ENCODE assay signal across 12 cellular contexts in the genomic region with DNA sequence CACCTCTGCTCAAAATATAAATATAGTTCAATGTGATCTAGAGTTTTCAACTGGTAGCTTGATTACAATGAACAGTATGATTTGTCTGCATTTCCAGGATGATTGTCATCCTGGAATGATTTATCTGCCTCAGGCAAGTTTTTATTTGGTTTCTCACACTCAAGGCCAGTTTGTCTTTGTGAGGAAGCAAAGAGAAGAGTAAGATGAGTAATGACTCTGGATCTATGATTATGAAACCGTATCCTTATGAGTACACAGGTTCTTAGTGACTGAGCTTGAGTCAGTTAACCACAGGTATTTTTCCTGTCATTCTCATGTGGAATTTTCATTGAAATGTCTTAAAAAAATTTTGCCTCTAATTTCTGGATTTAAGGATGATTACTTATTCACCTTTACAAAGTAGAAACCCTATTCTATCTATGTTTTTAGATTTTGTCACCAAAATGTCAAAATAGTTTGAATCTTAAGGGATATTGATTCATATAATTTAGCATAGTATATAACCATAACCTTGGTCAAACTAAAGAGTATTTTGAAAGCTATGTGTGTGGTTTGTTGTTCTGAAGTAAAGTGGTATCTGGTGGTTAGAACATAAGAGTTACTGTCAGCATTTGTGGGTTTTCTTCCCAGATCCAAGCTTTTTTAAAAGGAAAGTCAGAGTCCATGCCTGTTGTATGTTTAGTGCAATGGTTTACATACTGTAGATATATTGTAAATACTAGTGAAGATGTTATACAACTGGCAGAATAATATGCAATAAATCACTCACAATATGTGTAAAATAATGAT.
DNase-seq lines count a peak whose midpoint lies in the region; ATAC-seq, FAIRE-seq and TF ChIP-seq lines count a peak whose summit lies in the region.
"Had no signal": no experiment of that assay in that cellular context is flagged by ENCODE, and none has a peak within 500 bp of the region (broad histone marks: within the 10 kb centered on the region; RNA-seq: fewer than 3 reads in every experiment).

No MANE protein-coding gene starts in this region.

- no peak overlapping the region for H3K23ac ChIP-seq in neuronal stem cell (ENCODE audit: low read depth, low read length, poor library complexity)

- no peak overlapping the region for H2AFZ ChIP-seq in neuronal stem cell (ENCODE audit: low read length)

- H3K36me3 ChIP-seq in Peyer's patch (no peaks in the 10 kb centered on the region), neuronal stem cell (replicated peaks in 1 of 2; ENCODE audit: control insufficient read depth in 2 of 2, insufficient read depth in 2 of 2, low read length in 2 of 2) (no peaks in the 10 kb centered on the region)

- peaks cover 2% of the 10 kb centered on the region; the same call in 1 of the 2 replicates for H3K9me3 Mint-ChIP-seq in WTC11
- no peaks in the 10 kb centered on the region for H3K9me3 Mint-ChIP-seq in activated naive CD4-positive, alpha-beta T cell treated with anti-CD3 and anti-CD28 coated beads for 36 hours

- no peak overlapping the region for H2BK12ac ChIP-seq in neuronal stem cell (ENCODE audit: low read length)

- no peak overlapping the region for H4K91ac ChIP-seq in neuronal stem cell (ENCODE audit: low read depth, low read length, poor library complexity)

- H3K27ac Mint-ChIP-seq in WTC11, result peak overlapping the region; percentile 21; the same call in 1 of the 2 replicates
- no peak overlapping the region for H3K27ac Mint-ChIP-seq in activated naive CD4-positive, alpha-beta T cell treated with anti-CD3 and anti-CD28 coated beads for 36 hours
- H3K27ac Mint-ChIP-seq: stimulated activated effector memory CD8-positive, alpha-beta T cell treated with anti-CD3 and anti-CD28 coated beads, Interleukin-12 subunit alpha, Interleukin-12 subunit beta, amount 100 ng/mL, for 72 hours had no signal

- no peak overlapping the region for H2AK5ac ChIP-seq in neuronal stem cell (ENCODE audit: low read depth, low read length)

- no peak overlapping the region for H2BK15ac ChIP-seq in neuronal stem cell (ENCODE audit: low read length)

- H2BK5ac ChIP-seq in neuronal stem cell (ENCODE audit: low read length), result no peak overlapping the region

- POLR2A ChIA-PET in AG04450 (lab: Yijun Ruan, JAX) (interaction anchor here (0.7 kb wide), 1 partner anchor 146 kb away, joined by 3 read pairs; no protein-coding TSS in a partner anchor), WTC11 (lab: Charles Lee) (interaction anchor here (0.6 kb wide), 1 partner anchor 1665 kb away, joined by 4 read pairs; no protein-coding TSS in a partner anchor)

- no peak overlapping the region for H3K27ac ChIP-seq in AG04450 (ENCODE audit: low read depth, low read length)
- H3K27ac ChIP-seq in Peyer's patch, result no peak overlapping the region
- no peak overlapping the region for H3K27ac ChIP-seq in neuronal stem cell (replicated peaks; ENCODE audit: low read length)

- no peak overlapping the region for H3K14ac ChIP-seq in neuronal stem cell (ENCODE audit: low read length)

- peaks cover 26% of the 10 kb centered on the region for H3K4me1 Mint-ChIP-seq in WTC11
- no peaks in the 10 kb centered on the region for H3K4me1 Mint-ChIP-seq in activated naive CD4-positive, alpha-beta T cell treated with anti-CD3 and anti-CD28 coated beads for 36 hours (ENCODE audit: low read depth)
- H3K4me1 Mint-ChIP-seq: stimulated activated effector memory CD8-positive, alpha-beta T cell treated with anti-CD3 and anti-CD28 coated beads, Interleukin-12 subunit alpha, Interleukin-12 subunit beta, amount 100 ng/mL, for 72 hours had no signal

- H3K36me3 Mint-ChIP-seq in WTC11, result no peaks in the 10 kb centered on the region
- H3K36me3 Mint-ChIP-seq in activated naive CD4-positive, alpha-beta T cell treated with anti-CD3 and anti-CD28 coated beads for 36 hours (ENCODE audit: low read depth), result no peaks in the 10 kb centered on the region
- H3K36me3 Mint-ChIP-seq: stimulated activated effector memory CD8-positive, alpha-beta T cell treated with anti-CD3 and anti-CD28 coated beads, Interleukin-12 subunit alpha, Interleukin-12 subunit beta, amount 100 ng/mL, for 72 hours had no signal

- TF ChIP-seq CTCF in AG04450 (IDR thresholded peaks at IDR 0.05; ENCODE audit: low read depth, low read length) (no peak), WTC11 (IDR thresholded peaks at IDR 0.05) (no peak), Peyer's patch (IDR thresholded peaks at IDR 0.05) (no peak)

- DNase-seq in AG04450 (ENCODE audit: low read depth, low spot score) (peak; percentile 82), HT1080 (ENCODE audit: low read depth) (peak; percentile 99), WTC11 (ENCODE audit: low spot score) (no peak), Peyer's patch (no peak), NCI-H345 (lab: John Stamatoyannopoulos, UW) (no peak), neuronal stem cell (ENCODE audit: low spot score) (no peak)
- DNase-seq in activated naive CD4-positive, alpha-beta T cell treated with anti-CD3 and anti-CD28 coated beads for 36 hours, result no peak
- DNase-seq: activated CD8-positive, alpha-beta memory T cell treated with anti-CD3 and anti-CD28 coated beads for 24 hours; erythroblast; occipital lobe had no signal

- H4K8ac ChIP-seq in neuronal stem cell (ENCODE audit: low read depth, low read length), result no peak overlapping the region

- no peak overlapping the region for H3K4ac ChIP-seq in neuronal stem cell (ENCODE audit: low read length)

- no peak overlapping the region for H3K4me3 ChIP-seq in AG04450 (ENCODE audit: low read depth, low read length)
- H3K4me3 ChIP-seq in Peyer's patch, result no peak overlapping the region
- H3K4me3 ChIP-seq in neuronal stem cell (ENCODE audit: low read length in 2 of 2), result no peak overlapping the region

- no peak overlapping the region for H3K4me3 Mint-ChIP-seq in WTC11
- H3K4me3 Mint-ChIP-seq in activated naive CD4-positive, alpha-beta T cell treated with anti-CD3 and anti-CD28 coated beads for 36 hours, result no peak overlapping the region
- H3K4me3 Mint-ChIP-seq: stimulated activated effector memory CD8-positive, alpha-beta T cell treated with anti-CD3 and anti-CD28 coated beads, Interleukin-12 subunit alpha, Interleukin-12 subunit beta, amount 100 ng/mL, for 72 hours had no signal

- TF ChIP-seq POLR2A in Peyer's patch (IDR thresholded peaks at IDR 0.05), result no peak

- FAIRE-seq in islet of Langerhans (lab: Jason Lieb, UNC), result peak; percentile 30

- CTCF ChIA-PET in AG04450 (lab: Charles Lee), result interaction anchor here (1.0 to 1.6 kb wide), 3 partner anchors 16 to 764 kb away, joined by 3 to 5 read pairs (median 3); no protein-coding TSS in a partner anchor
- CTCF ChIA-PET in WTC11 (lab: Charles Lee), result no interaction called here
- CTCF ChIA-PET in activated naive CD4-positive, alpha-beta T cell treated with anti-CD3 and anti-CD28 coated beads for 36 hours (lab: Charles Lee), result no interaction called here

- H2BK120ac ChIP-seq in neuronal stem cell (ENCODE audit: low read depth, low read length), result no peak overlapping the region

- H3K27me3 Mint-ChIP-seq in WTC11 (ENCODE audit: low read depth), result no peaks in the 10 kb centered on the region
- no peaks in the 10 kb centered on the region for H3K27me3 Mint-ChIP-seq in activated naive CD4-positive, alpha-beta T cell treated with anti-CD3 and anti-CD28 coated beads for 36 hours (ENCODE audit: low read depth)

- intact Hi-C loops in activated naive CD4-positive, alpha-beta T cell treated with anti-CD3 and anti-CD28 coated beads for 36 hours (cut with micrococcal nuclease), result no loop called here

- no peaks in the 10 kb centered on the region for H3K4me1 ChIP-seq in Peyer's patch
- no peaks in the 10 kb centered on the region for H3K4me1 ChIP-seq in neuronal stem cell (ENCODE audit: control insufficient read depth in 2 of 2, insufficient read depth in 1 of 2, low read depth in 1 of 2, low read length in 2 of 2)

- no CpG with 5 or more reads among the region's 1 CpG for WGBS in neuronal stem cell (ENCODE audit: extremely low coverage in 2 of 2, insufficient read length in 2 of 2, insufficient replicate concordance in 1 of 2), 2 donors

- H3K27me3 ChIP-seq in AG04450 (ENCODE audit: control insufficient read depth, insufficient read depth, low read length) (no peaks in the 10 kb centered on the region), Peyer's patch (no peaks in the 10 kb centered on the region), neuronal stem cell (ENCODE audit: control insufficient read depth in 3 of 3, insufficient read depth in 3 of 3, low read depth in 1 of 3, low read length in 3 of 3) (no peaks in the 10 kb centered on the region)

- no peak overlapping the region for H3K4me2 ChIP-seq in neuronal stem cell (ENCODE audit: insufficient read depth, low read length, poor library complexity, severe bottlenecking)

- ATAC-seq in WTC11, result no peak
- ATAC-seq: stimulated activated effector memory CD8-positive, alpha-beta T cell treated with anti-CD3 and anti-CD28 coated beads, Interleukin-12 subunit alpha, Interleukin-12 subunit beta, amount 100 ng/mL, for 72 hours had no signal

- no peaks in the 10 kb centered on the region for H3K9me3 ChIP-seq in AG04450 (ENCODE audit: control insufficient read depth, insufficient read depth, low read length)
- H3K9me3 ChIP-seq in Peyer's patch, result no peaks in the 10 kb centered on the region
- H3K9me3 ChIP-seq in neuronal stem cell (replicated peaks in 1 of 2; ENCODE audit: control insufficient read depth in 2 of 2, insufficient read depth in 1 of 2, low read depth in 1 of 2, low read length in 2 of 2), result no peaks in the 10 kb centered on the region

- no peaks in the 10 kb centered on the region for H3K79me1 ChIP-seq in neuronal stem cell (ENCODE audit: low read depth, low read length)

- no peak overlapping the region for H3K18ac ChIP-seq in neuronal stem cell (ENCODE audit: low read length)

- H3K9ac ChIP-seq in neuronal stem cell (ENCODE audit: low read depth, low read length, poor library complexity), result no peak overlapping the region

TF ChIP-seq in WTC11, 78 proteins besides CTCF, POLR2A, EP300 and RAD21 (continues in another document):
- TF ChIP-seq GRHL2 (CRISPR knock-in tag; IDR thresholded peaks at IDR 0.05; ENCODE audit: insufficient replicate concordance, severe bottlenecking) (no peak), KAT7 (CRISPR knock-in tag; IDR thresholded peaks at IDR 0.05; ENCODE audit: borderline replicate concordance) (no peak), ZNF317 (CRISPR knock-in tag; IDR thresholded peaks at IDR 0.05; ENCODE audit: borderline replicate concordance, low read depth) (no peak), FOXK1 (CRISPR knock-in tag; IDR thresholded peaks at IDR 0.05) (no peak), ZNF671 (CRISPR knock-in tag; IDR thresholded peaks at IDR 0.05) (no peak), NFE2L1 (CRISPR knock-in tag; IDR thresholded peaks at IDR 0.05) (no peak), ZNF423 (CRISPR knock-in tag; IDR thresholded peaks at IDR 0.05) (no peak), CBFB (CRISPR knock-in tag; IDR thresholded peaks at IDR 0.05; ENCODE audit: low read depth) (no peak)
- TF ChIP-seq, protein P1, sequence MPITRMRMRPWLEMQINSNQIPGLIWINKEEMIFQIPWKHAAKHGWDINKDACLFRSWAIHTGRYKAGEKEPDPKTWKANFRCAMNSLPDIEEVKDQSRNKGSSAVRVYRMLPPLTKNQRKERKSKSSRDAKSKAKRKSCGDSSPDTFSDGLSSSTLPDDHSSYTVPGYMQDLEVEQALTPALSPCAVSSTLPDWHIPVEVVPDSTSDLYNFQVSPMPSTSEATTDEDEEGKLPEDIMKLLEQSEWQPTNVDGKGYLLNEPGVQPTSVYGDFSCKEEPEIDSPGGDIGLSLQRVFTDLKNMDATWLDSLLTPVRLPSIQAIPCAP (CRISPR knock-in tag; IDR thresholded peaks at IDR 0.05), result no peak

Comparison
In these comparisons a context has a peak if more than half of its experiments do, and no peak if none do; other contexts are left out.
1. DNase-seq: peak in AG04450 (single experiment) and HT1080 (single experiment); none in WTC11 (single experiment), Peyer's patch (0 of 3), activated naive CD4-positive, alpha-beta T cell treated with anti-CD3 and anti-CD28 coated beads for 36 hours (single experiment), NCI-H345 (single experiment) and neuronal stem cell (single experiment).